11 cellular contexts compared by ENCODE assay signal in the genomic region with DNA sequence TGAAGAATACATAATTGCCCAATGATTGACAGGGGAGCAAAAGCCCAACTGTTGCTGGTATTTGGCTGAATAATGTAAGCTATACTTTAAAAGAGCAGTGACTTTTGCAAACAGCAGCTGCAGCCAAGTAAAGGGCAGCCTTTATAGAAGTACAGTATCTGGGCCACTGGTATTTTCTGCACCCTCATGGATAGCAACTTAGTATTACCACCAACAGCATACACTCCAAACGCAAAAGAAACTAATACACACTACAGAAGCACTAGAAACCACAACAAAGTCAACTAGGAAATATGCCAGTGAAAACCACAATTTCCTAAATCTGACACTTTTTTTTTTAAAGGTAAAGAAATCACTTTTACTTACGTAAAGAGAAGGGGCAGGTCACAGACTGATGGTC.
DNase-seq lines count a peak whose midpoint lies in the region; ATAC-seq and TF ChIP-seq lines count a peak whose summit lies in the region.
"Had no signal": no experiment of that assay in that cellular context is flagged by ENCODE, and none has a peak within 500 bp of the region (broad histone marks: within the 10 kb centered on the region; RNA-seq: fewer than 3 reads in every experiment).

No MANE protein-coding gene starts in this region.

- no peak overlapping the region for H2AFZ ChIP-seq in HCT116 (ENCODE audit: low read depth, low read length, poor library complexity, severe bottlenecking)
- no peak overlapping the region for H2AFZ ChIP-seq in mesenchymal stem cell (ENCODE audit: low read depth, low read length)

- no peak overlapping the region for H2BK12ac ChIP-seq in mesenchymal stem cell (ENCODE audit: low read length in 2 of 2)

- no TSS peak for BruUV-seq in HCT116 (replicated peaks; lab: Mats Ljungman, UMichigan)

- POLR2A ChIA-PET in HCT116 (lab: Charles Lee), result no interaction called here

- no peaks in the 10 kb centered on the region; a peak in 1 of 4 replicates for H3K36me3 ChIP-seq in HCT116 (ENCODE audit: control insufficient read depth in 1 of 2, insufficient read depth in 2 of 2, low read length in 2 of 2)
- H3K36me3 ChIP-seq in mesenchymal stem cell (ENCODE audit: control insufficient read depth in 1 of 2, insufficient read depth in 2 of 2, low read depth in 1 of 2, low read length in 2 of 2), result peaks cover 0 to 9% of the 10 kb centered on the region in 2 experiments
- H3K36me3 ChIP-seq in upper lobe of right lung, result no peaks in the 10 kb centered on the region

- H3K4me2 ChIP-seq in HCT116 (ENCODE audit: low read length) (peak overlapping the region; percentile 70), mesenchymal stem cell (ENCODE audit: low read length, poor library complexity, severe bottlenecking) (no peak overlapping the region)

- H3K4me1 ChIP-seq in HCT116 (ENCODE audit: control insufficient read depth in 1 of 2, insufficient read depth in 2 of 2, low read length in 2 of 2) (peaks cover 87 to 91% of the 10 kb centered on the region in 2 experiments), mesenchymal stem cell (ENCODE audit: control insufficient read depth, insufficient read depth, low read depth, low read length) (peaks cover 8% of the 10 kb centered on the region), upper lobe of right lung (peaks cover 17% of the 10 kb centered on the region)

- ATAC-seq in GM18502 (IDR thresholded peaks at IDR 0.05; ENCODE audit: poor library complexity, unreplicated experiment), result peak; percentile 70
- ATAC-seq in HCT116, result peak; percentile 4; the same call in 1 of the 2 replicates
- ATAC-seq in upper lobe of right lung, result no peak
- ATAC-seq: left colon had no signal

- no peak overlapping the region for H3K23ac ChIP-seq in mesenchymal stem cell (ENCODE audit: low read length in 2 of 2)

- no peaks in the 10 kb centered on the region for H3K9me2 ChIP-seq in HCT116 (ENCODE audit: insufficient read depth)

- no peak for DNase-seq in HCT116 (ENCODE audit: low read depth, low spot score)
- DNase-seq in SW480 (ENCODE audit: low spot score), result peak; percentile 71
- peak; percentile 17 for DNase-seq in mesenchymal stem cell
- DNase-seq in C1 segment of cervical spinal cord (lab: John Stamatoyannopoulos, UW), result no peak
- no peak for DNase-seq in NCI-H187 (lab: John Stamatoyannopoulos, UW)
- DNase-seq in upper lobe of right lung, result no peak
- DNase-seq in progenitor cell of endocrine pancreas (ENCODE audit: low spot score, unreplicated experiment), result no peak
- DNase-seq: activated gamma-delta T cell treated with Interleukin-2 at 50 U/mL for 16 hours, left colon, NCI-H510A had no signal

- H3K4me3 ChIP-seq in HCT116 (replicated peaks in 1 of 2; ENCODE audit: low read depth in 1 of 2, low read length in 2 of 2), result no peak overlapping the region
- no peak overlapping the region for H3K4me3 ChIP-seq in mesenchymal stem cell (ENCODE audit: insufficient read depth in 1 of 2, low read depth in 1 of 2, low read length in 2 of 2)
- no peak overlapping the region for H3K4me3 ChIP-seq in upper lobe of right lung

- no peak for TF ChIP-seq RAD21 in HCT116 (IDR thresholded peaks at IDR 0.05; ENCODE audit: low read depth)

- H3K79me1 ChIP-seq in mesenchymal stem cell (replicated peaks; ENCODE audit: low read length, poor library complexity, severe bottlenecking), result peaks cover 20% of the 10 kb centered on the region

- no peak overlapping the region for H2BK5ac ChIP-seq in mesenchymal stem cell (ENCODE audit: low read depth, low read length, poor library complexity, severe bottlenecking)

- no peaks in the 10 kb centered on the region for H3K36me3 Mint-ChIP-seq in progenitor cell of endocrine pancreas (ENCODE audit: insufficient read depth)

- H2AK5ac ChIP-seq in mesenchymal stem cell (ENCODE audit: low read length, severe bottlenecking), result no peak overlapping the region

- no peak overlapping the region for H4K8ac ChIP-seq in mesenchymal stem cell (ENCODE audit: low read length)

- H3K4me1 Mint-ChIP-seq in progenitor cell of endocrine pancreas (ENCODE audit: low read depth), result no peaks in the 10 kb centered on the region

- H2BK15ac ChIP-seq in mesenchymal stem cell (ENCODE audit: low read depth, poor library complexity, severe bottlenecking), result no peak overlapping the region

- no peaks in the 10 kb centered on the region for H3K9me3 Mint-ChIP-seq in progenitor cell of endocrine pancreas (ENCODE audit: low read depth)

- no peak overlapping the region for H3K4me3 Mint-ChIP-seq in progenitor cell of endocrine pancreas (ENCODE audit: low read depth)

- no peak overlapping the region for H3K4ac ChIP-seq in mesenchymal stem cell (ENCODE audit: low read depth in 1 of 2, low read length in 2 of 2)

- 10% methylated on average over 1 of the region's 2 CpGs for WGBS in mesenchymal stem cell

- no peak overlapping the region for H3K27ac Mint-ChIP-seq in progenitor cell of endocrine pancreas

- CTCF ChIA-PET in HCT116 (lab: Charles Lee), result no interaction called here

- TF ChIP-seq POLR2A in HCT116 (IDR thresholded peaks at IDR 0.05; ENCODE audit: borderline replicate concordance, extremely low read depth, insufficient read depth, insufficient read length), result no peak

- H4K91ac ChIP-seq in mesenchymal stem cell (ENCODE audit: low read length), result no peak overlapping the region

- H3K79me2 ChIP-seq in HCT116 (ENCODE audit: insufficient read depth, low read length), result peaks cover 88% of the 10 kb centered on the region

- RAD21 ChIA-PET in HCT116 (lab: Charles Lee; ENCODE audit: low non-redundant PET in 1 of 2, low total read pairs in 2 of 2, uncharacterized antibody in 2 of 2, unreplicated experiment in 2 of 2), result no interaction called here

- H2BK120ac ChIP-seq in mesenchymal stem cell (ENCODE audit: low read depth, low read length), result no peak overlapping the region

- H3K27me3 Mint-ChIP-seq in progenitor cell of endocrine pancreas, result no peaks in the 10 kb centered on the region

- H3K9ac ChIP-seq in HCT116 (ENCODE audit: low read length) (peak overlapping the region; percentile 55), mesenchymal stem cell (ENCODE audit: low read length) (no peak overlapping the region)

- H4K20me1 ChIP-seq in HCT116 (ENCODE audit: insufficient read depth), result no peaks in the 10 kb centered on the region

- H3K18ac ChIP-seq in mesenchymal stem cell (ENCODE audit: low read depth in 1 of 2, low read length in 2 of 2), result no peak overlapping the region

- intact Hi-C loops in HCT116 (cut with micrococcal nuclease), result loop anchor here (2.0 kb wide), 1 partner anchor 143 kb away; no protein-coding TSS in a partner anchor
- intact Hi-C loops in upper lobe of right lung (cut with DNase I), result no loop called here

- TF ChIP-seq CTCF in HCT116 (IDR thresholded peaks at IDR 0.05 in 2 of 3, conservative IDR thresholded peaks at IDR 0.05 in 1 of 3; ENCODE audit: borderline replicate concordance in 1 of 3, insufficient read depth in 1 of 3, low read depth in 2 of 3, low read length in 2 of 3) (no peak), upper lobe of right lung (IDR thresholded peaks at IDR 0.05) (no peak), progenitor cell of endocrine pancreas (IDR thresholded peaks at IDR 0.05; ENCODE audit: unreplicated experiment) (no peak)

- H3K27me3 ChIP-seq in HCT116 (ENCODE audit: insufficient read depth, low read length), result no peaks in the 10 kb centered on the region
- no peaks in the 10 kb centered on the region for H3K27me3 ChIP-seq in mesenchymal stem cell (ENCODE audit: control insufficient read depth in 1 of 2, insufficient read depth in 1 of 2, low read length in 2 of 2)
- H3K27me3 ChIP-seq in upper lobe of right lung, result no peaks in the 10 kb centered on the region

- H3K27ac ChIP-seq in HCT116 (ENCODE audit: low read depth, low read length) (peak overlapping the region; percentile 77), mesenchymal stem cell (ENCODE audit: low read length, poor library complexity, severe bottlenecking) (no peak overlapping the region), upper lobe of right lung (no peak overlapping the region)

- H3K9me3 ChIP-seq in HCT116 (ENCODE audit: control insufficient read depth in 1 of 2, insufficient read depth in 1 of 2, low read depth in 1 of 2, low read length in 2 of 2) (no peaks in the 10 kb centered on the region), mesenchymal stem cell (ENCODE audit: control insufficient read depth, low read length) (no peaks in the 10 kb centered on the region), upper lobe of right lung (no peaks in the 10 kb centered on the region)

- H3K14ac ChIP-seq in mesenchymal stem cell (ENCODE audit: low read length in 2 of 2), result no peak overlapping the region

TF ChIP-seq in HCT116, 20 proteins besides CTCF, POLR2A, EP300 and RAD21 (continues in another document):
- TF ChIP-seq, protein P1, sequence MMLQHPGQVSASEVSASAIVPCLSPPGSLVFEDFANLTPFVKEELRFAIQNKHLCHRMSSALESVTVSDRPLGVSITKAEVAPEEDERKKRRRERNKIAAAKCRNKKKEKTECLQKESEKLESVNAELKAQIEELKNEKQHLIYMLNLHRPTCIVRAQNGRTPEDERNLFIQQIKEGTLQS (IDR thresholded peaks at IDR 0.05), result no peak
- TF ChIP-seq TCF7L2 (IDR thresholded peaks at IDR 0.05; ENCODE audit: borderline replicate concordance, extremely low read depth, insufficient read depth, insufficient read length), result no peak
- TF ChIP-seq FOSL1 (IDR thresholded peaks at IDR 0.05; ENCODE audit: low read depth), result no peak
- TF ChIP-seq EGR1 (IDR thresholded peaks at IDR 0.05; ENCODE audit: low read depth), result no peak
- TF ChIP-seq EZH2phosphoT487 (IDR thresholded peaks at IDR 0.05; ENCODE audit: borderline replicate concordance), result no peak
- no peak for TF ChIP-seq SIN3A (IDR thresholded peaks at IDR 0.05; ENCODE audit: low read depth)
- TF ChIP-seq ZNF274 (IDR thresholded peaks at IDR 0.05; ENCODE audit: low read depth, low read length), result no peak
- no peak for TF ChIP-seq POLR2AphosphoS5 (IDR thresholded peaks at IDR 0.05; ENCODE audit: low read depth, low read length)
- no peak for TF ChIP-seq SP1 (IDR thresholded peaks at IDR 0.05; ENCODE audit: low read depth)
- TF ChIP-seq JUND (IDR thresholded peaks at IDR 0.05), result no peak
- TF ChIP-seq EZH2 (IDR thresholded peaks at IDR 0.05), result no peak
- no peak for TF ChIP-seq MAX (IDR thresholded peaks at IDR 0.05)
- no peak for TF ChIP-seq CEBPB (IDR thresholded peaks at IDR 0.05; ENCODE audit: low read depth)
- TF ChIP-seq ZFX (IDR thresholded peaks at IDR 0.05), result no peak
- no peak for TF ChIP-seq ELF1 (IDR thresholded peaks at IDR 0.05; ENCODE audit: borderline replicate concordance, low read depth)

Comparison
In these comparisons a context has a peak if more than half of its experiments do, and no peak if none do; other contexts are left out.
1. DNase-seq: peak in SW480 (single experiment) and mesenchymal stem cell (single experiment); none in HCT116 (single experiment), C1 segment of cervical spinal cord (0 of 14), NCI-H187 (0 of 2), upper lobe of right lung (single experiment) and progenitor cell of endocrine pancreas (single experiment).